8 cellular contexts compared by ENCODE assay signal in the genomic region with DNA sequence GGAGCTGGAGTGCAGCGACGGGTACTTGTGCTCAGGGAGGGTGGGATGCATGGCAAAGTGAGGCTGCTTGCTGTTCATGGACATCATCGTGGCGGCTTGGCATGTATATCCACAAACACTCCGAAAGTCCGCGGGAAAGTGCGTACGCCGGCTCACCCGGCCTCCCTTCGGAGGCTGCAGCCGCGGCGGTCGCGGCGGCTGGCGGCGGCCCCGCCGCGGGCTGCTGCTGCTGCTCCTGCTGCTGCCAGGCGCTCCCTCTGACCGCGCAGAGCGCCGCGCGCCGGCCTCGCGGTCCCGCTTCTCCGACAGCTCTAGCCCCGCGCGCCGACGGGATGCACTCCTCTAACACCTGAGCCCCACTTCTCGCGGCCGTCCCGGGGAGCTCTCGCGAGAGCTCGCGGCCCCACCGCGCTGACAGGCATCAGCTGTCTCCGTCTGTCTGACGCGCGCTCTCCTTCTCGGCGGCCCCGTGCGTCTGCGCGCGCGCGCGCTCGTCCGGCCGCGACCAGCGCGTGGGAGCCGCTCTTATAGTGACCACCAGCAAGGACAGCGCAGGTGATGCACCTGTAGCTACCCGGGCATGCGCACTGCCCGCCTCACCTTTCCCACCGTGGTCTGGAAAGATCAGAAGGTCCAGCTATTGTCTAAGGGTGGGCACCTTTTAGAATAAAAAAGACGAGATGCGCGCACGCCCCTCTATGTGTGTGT. TPM values are rescaled to one million over a fixed set of nuclear protein-coding genes. Genes with fewer than 3 reads are reported as not detected.
DNase-seq lines count a peak whose midpoint lies in the region; ATAC-seq, FAIRE-seq and TF ChIP-seq lines count a peak whose summit lies in the region.

A gene with protein sequence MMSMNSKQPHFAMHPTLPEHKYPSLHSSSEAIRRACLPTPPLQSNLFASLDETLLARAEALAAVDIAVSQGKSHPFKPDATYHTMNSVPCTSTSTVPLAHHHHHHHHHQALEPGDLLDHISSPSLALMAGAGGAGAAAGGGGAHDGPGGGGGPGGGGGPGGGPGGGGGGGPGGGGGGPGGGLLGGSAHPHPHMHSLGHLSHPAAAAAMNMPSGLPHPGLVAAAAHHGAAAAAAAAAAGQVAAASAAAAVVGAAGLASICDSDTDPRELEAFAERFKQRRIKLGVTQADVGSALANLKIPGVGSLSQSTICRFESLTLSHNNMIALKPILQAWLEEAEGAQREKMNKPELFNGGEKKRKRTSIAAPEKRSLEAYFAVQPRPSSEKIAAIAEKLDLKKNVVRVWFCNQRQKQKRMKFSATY (minus strand): TSS at position 313 of the 708 bp plus-strand sequence. CDS start 226 bp downstream, at position 87.

- FAIRE-seq in HTR-8/SVneo (lab: Jason Lieb, UNC) = no peak
- no peak for FAIRE-seq in H54 (lab: Jason Lieb, UNC)

- H3K4me1 ChIP-seq in Caco-2 (peaks cover 7% of the 10 kb centered on the region; the same call in 1 of the 2 replicates), OCI-LY7 (ENCODE audit: insufficient read depth, low read length, poor library complexity, severe bottlenecking) (peaks cover 34% of the 10 kb centered on the region)

- POLR2A ChIA-PET in Caco-2 (lab: Charles Lee) = interaction anchor here (0.6 kb wide), 1 partner anchor 54 kb away, joined by 3 read pairs; no protein-coding TSS in a partner anchor
- POLR2A ChIA-PET in OCI-LY7 (lab: Charles Lee) = interaction anchor here (0.5 to 0.8 kb wide), 4 partner anchors 9 to 458 kb away, joined by 3 to 6 read pairs (median 4); no protein-coding TSS in a partner anchor

- no peaks in the 10 kb centered on the region for H3K79me2 ChIP-seq in OCI-LY7 (ENCODE audit: insufficient read depth, low read depth, low read length)

- H2AFZ ChIP-seq in OCI-LY7 (ENCODE audit: low read length) = peak within 1 kb of the TSS; percentile 67

- H3K4me3 Mint-ChIP-seq in Caco-2 (ENCODE audit: unreplicated experiment) = peak within 1 kb of the TSS; percentile 78

- no peak for TF ChIP-seq POLR2A in H54 (IDR thresholded peaks at IDR 0.05; ENCODE audit: low read depth, low read length)

- DNase-seq in Caco-2 (peak; percentile 91 to 96), HTR-8/SVneo (ENCODE audit: insufficient read length, low spot score) (peak; percentile 44), OCI-LY7 (ENCODE audit: low spot score) (peak; percentile 92), activated gamma-delta T cell treated with Interleukin-2 at 50 U/mL for 16 hours (peak; percentile 42), H54 (ENCODE audit: insufficient read length, low spot score) (no peak)
- peak; percentile 57 to 76 for DNase-seq in stimulated activated CD4-positive, alpha-beta T cell treated with anti-CD3 and anti-CD28 coated beads, Interleukin-15, amount 100 ng/mL, for 48 hours (ENCODE audit: low read depth in 2 of 2)

- peaks cover 3% of the 10 kb centered on the region for H3K27me3 Mint-ChIP-seq in Caco-2 (ENCODE audit: insufficient read depth, unreplicated experiment)

- CTCF ChIA-PET in Caco-2 (lab: Charles Lee) (interaction anchor here (0.6 to 1.4 kb wide), 6 partner anchors 17 to 1968 kb away, joined by 3 to 8 read pairs (median 4); no protein-coding TSS in a partner anchor), OCI-LY7 (lab: Charles Lee; ENCODE audit: unreplicated experiment) (interaction anchor here (0.6 to 0.7 kb wide), 2 partner anchors 11 to 870 kb away, joined by 3 to 8 read pairs; no protein-coding TSS in a partner anchor)

- H3K9me3 ChIP-seq in Caco-2 (no peaks in the 10 kb centered on the region), OCI-LY7 (ENCODE audit: low read length) (no peaks in the 10 kb centered on the region), iPS-18c (ENCODE audit: control insufficient read depth, insufficient read depth, low read length) (no peaks in the 10 kb centered on the region)

- H3K4me2 ChIP-seq in OCI-LY7 (ENCODE audit: low read length) = peak within 1 kb of the TSS; percentile 81

- H3K27ac Mint-ChIP-seq in Caco-2 (ENCODE audit: unreplicated experiment) = peak within 1 kb of the TSS; percentile 35

- no peaks in the 10 kb centered on the region for H3K9me2 ChIP-seq in OCI-LY7 (ENCODE audit: insufficient read depth, low read length)

- H3K9me3 Mint-ChIP-seq in Caco-2 (ENCODE audit: unreplicated experiment) = no peaks in the 10 kb centered on the region

- no peaks in the 10 kb centered on the region for H3K4me1 Mint-ChIP-seq in Caco-2 (ENCODE audit: low read depth, unreplicated experiment)

- H3K27me3 ChIP-seq in Caco-2 (replicated peaks; ENCODE audit: control insufficient read depth, insufficient read depth, low read length) = no peaks in the 10 kb centered on the region

- TF ChIP-seq CTCF in Caco-2 (IDR thresholded peaks at IDR 0.05; ENCODE audit: insufficient read depth in 1 of 2, low read depth in 1 of 2, low read length in 1 of 2, severe bottlenecking in 1 of 2, unreplicated experiment in 1 of 2) (no peak), OCI-LY7 (conservative IDR thresholded peaks at IDR 0.05; ENCODE audit: low read length) (no peak)

- ATAC-seq in GM21381 (IDR thresholded peaks at IDR 0.05; ENCODE audit: unreplicated experiment) = peak; percentile 80

- BruUV-seq in Caco-2 (replicated peaks; lab: Mats Ljungman, UMichigan) (no TSS peak), OCI-LY7 (replicated peaks; lab: Mats Ljungman, UMichigan) (no TSS peak)

- no peaks in the 10 kb centered on the region; the same call in 1 of the 2 replicates for H4K20me1 ChIP-seq in OCI-LY7 (ENCODE audit: insufficient read depth, low read length)

- intact Hi-C loops in Caco-2 (cut with micrococcal nuclease; ENCODE audit: unreplicated experiment) (loop anchor here (1.0 to 10.0 kb wide), 4 partner anchors 55 to 467 kb away; no protein-coding TSS in a partner anchor), OCI-LY7 (cut with micrococcal nuclease; ENCODE audit: unreplicated experiment) (loop anchor here (5.0 kb wide), 1 partner anchor 54 kb away; the partner anchor contains the start of gene OBI1)

- peaks cover 6% of the 10 kb centered on the region for H3K36me3 Mint-ChIP-seq in Caco-2 (ENCODE audit: insufficient read depth, unreplicated experiment)

- H3K4me3 ChIP-seq in Caco-2 (ENCODE audit: low read depth, low read length) (peak within 1 kb of the TSS; percentile 78), OCI-LY7 (ENCODE audit: low read depth, low read length, poor library complexity, severe bottlenecking) (peak within 1 kb of the TSS; percentile 79), iPS-18c (ENCODE audit: insufficient read depth, low read depth, low read length) (peak within 1 kb of the TSS; percentile 48)

- H3K36me3 ChIP-seq in Caco-2 (ENCODE audit: control insufficient read depth, insufficient read depth, low read length) (no peaks in the 10 kb centered on the region), OCI-LY7 (ENCODE audit: insufficient read depth, low read length) (no peaks in the 10 kb centered on the region)

- H3K27ac ChIP-seq in OCI-LY7 (ENCODE audit: low read depth, low read length, poor library complexity, severe bottlenecking) = no peak within 1 kb of the TSS

RNA-seq across cellular contexts. Expression of the gene that starts here (rescaled TPM):
- 7.3 and 8.1 TPM in 2 replicates for total RNA-seq in Caco-2 (2022)
- 6.9 and 7.3 TPM in 2 replicates for total RNA-seq in OCI-LY7 (2014; rRNA removed; shearing (Covaris generic))
- total RNA-seq in OCI-LY7 (2022) = 4.5 and 4.6 TPM in 2 replicates
